In genomic region chr20:36827541-36828279, GRCh38 we compare ENCODE assay signal across 11 cellular contexts. TPM values are rescaled to one million over a fixed set of nuclear protein-coding genes. Genes with fewer than 3 reads are reported as not detected.
A peak's percentile ranks its signal among the peaks of the same experiment; 100 is the strongest.
DNase-seq lines count a peak whose midpoint lies in the region; ATAC-seq and FAIRE-seq lines count a peak whose summit lies in the region.
"Had no signal": no experiment of that assay in that cellular context is flagged by ENCODE, and none has a peak within 500 bp of the region (broad histone marks: within the 10 kb centered on the region; RNA-seq: fewer than 3 reads in every experiment).

No MANE protein-coding gene starts in this region.

- H3K4me1 Mint-ChIP-seq in memory B cell = peaks cover 15% of the 10 kb centered on the region
- H3K4me1 Mint-ChIP-seq in activated T-cell treated with anti-CD3 and anti-CD28 coated beads, Interleukin-2, amount 50 U/mL, for 4 hours (ENCODE audit: low read depth) = no peaks in the 10 kb centered on the region

- no peaks in the 10 kb centered on the region for H3K9me3 Mint-ChIP-seq in memory B cell
- H3K9me3 Mint-ChIP-seq in activated T-cell treated with anti-CD3 and anti-CD28 coated beads, Interleukin-2, amount 50 U/mL, for 4 hours = no peaks in the 10 kb centered on the region

- no peaks in the 10 kb centered on the region for H3K9me2 ChIP-seq in Karpas-422 (replicated peaks; ENCODE audit: insufficient read depth, low read length)

- no peak overlapping the region for H2AFZ ChIP-seq in Karpas-422 (ENCODE audit: low read length)

- H3K36me3 ChIP-seq in Karpas-422 (ENCODE audit: insufficient read depth, low read length) = peaks cover 33% of the 10 kb centered on the region

- H3K79me2 ChIP-seq in Karpas-422 (ENCODE audit: low read length) = peaks cover 49% of the 10 kb centered on the region

- no peak overlapping the region for H3K9ac ChIP-seq in Karpas-422 (ENCODE audit: low read length)

- H3K27me3 ChIP-seq in Karpas-422 (ENCODE audit: low read length) = no peaks in the 10 kb centered on the region

- no peaks in the 10 kb centered on the region for H3K27me3 Mint-ChIP-seq in memory B cell
- H3K27me3 Mint-ChIP-seq in activated T-cell treated with anti-CD3 and anti-CD28 coated beads, Interleukin-2, amount 50 U/mL, for 4 hours (ENCODE audit: low read depth) = no peaks in the 10 kb centered on the region

- H3K9me3 ChIP-seq in Karpas-422 (ENCODE audit: low read length) = no peaks in the 10 kb centered on the region

- peaks cover 6% of the 10 kb centered on the region; the same call in 1 of the 2 replicates for H4K20me1 ChIP-seq in Karpas-422 (ENCODE audit: insufficient read depth, low read depth, low read length)

- H3K4me3 ChIP-seq in Karpas-422 (ENCODE audit: low read length) = no peak overlapping the region

- no peak overlapping the region for H3K4me2 ChIP-seq in Karpas-422 (ENCODE audit: low read depth, low read length, poor library complexity, severe bottlenecking)

- H3K4me3 Mint-ChIP-seq in memory B cell = no peak overlapping the region
- no peak overlapping the region for H3K4me3 Mint-ChIP-seq in activated T-cell treated with anti-CD3 and anti-CD28 coated beads, Interleukin-2, amount 50 U/mL, for 4 hours

- peak; percentile 96 for FAIRE-seq in HTR-8/SVneo (lab: Jason Lieb, UNC)
- FAIRE-seq: G401.6, islet of Langerhans had no signal

- peak overlapping the region; percentile 55 for H3K27ac Mint-ChIP-seq in memory B cell

- no peak overlapping the region for H3K27ac ChIP-seq in Karpas-422 (ENCODE audit: low read length)

- peaks cover 11% of the 10 kb centered on the region for H3K36me3 Mint-ChIP-seq in memory B cell
- H3K36me3 Mint-ChIP-seq in activated T-cell treated with anti-CD3 and anti-CD28 coated beads, Interleukin-2, amount 50 U/mL, for 4 hours (ENCODE audit: insufficient read depth) = no peaks in the 10 kb centered on the region

- H3K4me1 ChIP-seq in Karpas-422 (ENCODE audit: low read length) = no peaks in the 10 kb centered on the region

- DNase-seq in HTR-8/SVneo (ENCODE audit: insufficient read length, low spot score) (no peak), memory B cell (ENCODE audit: low spot score in 2 of 2) (no peak), HT-29 (ENCODE audit: low spot score) (no peak), amniotic stem cell (lab: John Stamatoyannopoulos, UW) (no peak), Karpas-422 (no peak)
- no peak for DNase-seq in activated T-cell treated with anti-CD3 and anti-CD28 coated beads, Interleukin-2, amount 50 U/mL, for 4 hours

- ATAC-seq in GM18867 (IDR thresholded peaks at IDR 0.05; ENCODE audit: unreplicated experiment) = peak; percentile 87
- ATAC-seq in GM21619 (IDR thresholded peaks at IDR 0.05; ENCODE audit: unreplicated experiment) = peak; percentile 86
- ATAC-seq in memory B cell (ENCODE audit: low read depth) = peak; percentile 58
- no peak for ATAC-seq in activated T-cell treated with anti-CD3 and anti-CD28 coated beads, Interleukin-2, amount 50 U/mL, for 4 hours

RNA-seq across cellular contexts. Expression of gene TLDC2, which starts 48.2 kb away (rescaled TPM):
- 0.25 and 0.89 TPM in 2 replicates for total RNA-seq in HT-29 (2014; rRNA removed; shearing (Covaris generic))
- not detected for total RNA-seq in activated T-cell treated with anti-CD3 and anti-CD28 coated beads, Interleukin-2, amount 50 U/mL, for 4 hours
- total RNA-seq in Karpas-422 (2014; rRNA removed; shearing (Covaris generic); ENCODE audit: low replicate concordance) = 0.69 TPM in 1 of 2 replicates, not detected in the other
- total RNA-seq: T-helper 1 cell treated with Interleukin-12 subunit alpha and Interleukin-12 subunit beta and Interleukin-4 antibody, amounts not matched to agents 30 ng/mL and 1 ng/mL, for 36 hours had no signal

RNA-seq across cellular contexts. Expression of gene DSN1, which starts 54.1 kb away (rescaled TPM):
- 23.6 and 28.3 TPM in 2 replicates for total RNA-seq in HT-29 (2014; rRNA removed; shearing (Covaris generic))
- total RNA-seq in activated T-cell treated with anti-CD3 and anti-CD28 coated beads, Interleukin-2, amount 50 U/mL, for 4 hours = 10 to 100 TPM; 11.6 to 13.7 (median 13.1) TPM
- 15.4 and 16.3 TPM in 2 replicates for total RNA-seq in Karpas-422 (2014; rRNA removed; shearing (Covaris generic); ENCODE audit: low replicate concordance)

Comparison
In these comparisons a context has a peak if more than half of its experiments do, and no peak if none do; other contexts are left out.
1. ATAC-seq: peak in GM18867 (single experiment), GM21619 (single experiment) and memory B cell (single experiment); none in activated T-cell treated with anti-CD3 and anti-CD28 coated beads, Interleukin-2, amount 50 U/mL, for 4 hours (0 of 2).